In genomic region chr5:105836906-105837305, GRCh38 we compare ENCODE assay signal across 25 cellular contexts.
"Had no signal": no experiment of that assay in that cellular context is flagged by ENCODE, and none has a peak within 500 bp of the region (broad histone marks: within the 10 kb centered on the region; RNA-seq: fewer than 3 reads in every experiment).

No MANE protein-coding gene starts in this region.

- H3K9me3 ChIP-seq: pancreas, psoas muscle, right atrium auricular region, tibial artery had no signal

- H3K36me3 ChIP-seq: cardiac muscle cell, heart right ventricle, left lung, pancreas, right atrium auricular region, tibial artery had no signal

- H3K4me1 ChIP-seq: heart right ventricle, left lung, pancreas, psoas muscle, right atrium auricular region had no signal

- H3K4me3 ChIP-seq: cardiac muscle cell, heart right ventricle, left lung, lung, pancreas, psoas muscle, right atrium auricular region, tibial artery had no signal

- H3K27me3 ChIP-seq: cardiac muscle cell, heart right ventricle, left lung, pancreas, right atrium auricular region, tibial artery had no signal

- H3K27ac ChIP-seq: cardiac muscle cell, heart right ventricle, left lung, pancreas, psoas muscle, right atrium auricular region, tibial artery had no signal

- DNase-seq: activated B cell treated with CpG ODN at 0.5 μM for 24 hours; activated CD4-positive, alpha-beta T cell treated with anti-CD3 and anti-CD28 coated beads for 36 hours; activated CD4-positive, alpha-beta T cell treated with anti-CD3 and anti-CD28 coated beads, Interleukin-2, amount 50 U/mL, for 4 hours; activated CD8-positive, alpha-beta memory T cell treated with anti-CD3 and anti-CD28 coated beads for 24 hours; activated CD8-positive, alpha-beta memory T cell treated with anti-CD3 and anti-CD28 coated beads, Interleukin-2, amount 50 U/mL, for 4 hours; activated naive CD4-positive, alpha-beta T cell; activated naive CD8-positive, alpha-beta T cell treated with anti-CD3 and anti-CD28 coated beads, Interleukin-2, amount 10 ng/mL, durations not matched to agents 7 days and 5 days; activated T-cell treated with anti-CD3 and anti-CD28 coated beads, Interleukin-2, amount 50 U/mL, for 4 hours; dermis blood vessel endothelial cell; effector CD8-positive, alpha-beta T cell; heart right ventricle; kidney; left lung; natural killer cell; pancreas; psoas muscle; stimulated activated CD4-positive, alpha-beta T cell treated with anti-CD3 and anti-CD28 coated beads, Interleukin-12 subunit alpha, Interleukin-12 subunit beta, amount 100 ng/mL, for 4 hours; stimulated activated CD4-positive, alpha-beta T cell treated with anti-CD3 and anti-CD28 coated beads, Interleukin-4, amount 100 ng/mL, for 4 hours; stimulated activated naive CD8-positive, alpha-beta T cell treated with anti-CD3 and anti-CD28 coated beads, Interleukin-15, Interleukin-2, amounts not matched to agents 100 U/mL and 50 U/mL, for 24 hours; substantia nigra; T1000; tibial artery had no signal
